In genomic region chr11:45919806-45920530, GRCh38 we compare ENCODE assay signal across 13 cellular contexts. TPM values are rescaled to one million over a fixed set of nuclear protein-coding genes. Genes with fewer than 3 reads are reported as not detected.
DNase-seq lines count a peak whose midpoint lies in the region; ATAC-seq, FAIRE-seq and TF ChIP-seq lines count a peak whose summit lies in the region.
"Had no signal": no experiment of that assay in that cellular context is flagged by ENCODE, and none has a peak within 500 bp of the region (broad histone marks: within the 10 kb centered on the region; RNA-seq: fewer than 3 reads in every experiment).

No MANE protein-coding gene starts in this region.

- TF ChIP-seq CTCF in activated B cell treated with CpG ODN at 0.5 μM for 24 hours (IDR thresholded peaks at IDR 0.05) = no peak
- no peak for TF ChIP-seq CTCF in HepG2 (CRISPR knock-in tag; IDR thresholded peaks at IDR 0.05)
- TF ChIP-seq CTCF in suprapubic skin (IDR thresholded peaks at IDR 0.05) = no peak

- no peak for TF ChIP-seq RAD21 in HepG2 (CRISPR knock-in tag; IDR thresholded peaks at IDR 0.05)

- H3K27me3 ChIP-seq in HepG2 (ENCODE audit: control insufficient read depth in 1 of 2, insufficient read depth in 2 of 2, low read length in 2 of 2) (peaks cover 0 to 1% of the 10 kb centered on the region in 2 experiments; a peak in 1 of 5 replicates), suprapubic skin (peaks cover 15% of the 10 kb centered on the region)

- peak; percentile 18 for DNase-seq in activated T-cell treated with anti-CD3 and anti-CD28 coated beads, Interleukin-2, amount 50 U/mL, for 1 hour
- DNase-seq in activated T-cell treated with anti-CD3 and anti-CD28 coated beads, Interleukin-2, amount 50 U/mL, for 48 hours = no peak
- DNase-seq in activated B cell treated with CpG ODN at 0.5 μM for 24 hours (no peak), HepG2 (ENCODE audit: low spot score) (peak; percentile 34), suprapubic skin (ENCODE audit: low spot score in 2 of 2) (peak in 1 of 2 donors; percentile 60), NCI-H226 (no peak)
- no peak for DNase-seq in activated effector memory CD4-positive, alpha-beta T cell treated with anti-CD3 and anti-CD28 coated beads, Interleukin-2, amount 50 U/mL, for 16 hours
- DNase-seq: activated CD4-positive, alpha-beta T cell treated with anti-CD3 and anti-CD28 coated beads for 48 hours; KG1 had no signal

- peaks cover 3% of the 10 kb centered on the region in 2 experiments; a peak in 3 of 5 replicates for H3K36me3 ChIP-seq in HepG2 (replicated peaks in 1 of 2; ENCODE audit: control insufficient read depth in 1 of 2, insufficient read depth in 2 of 2, low read length in 2 of 2)
- H3K36me3 ChIP-seq in suprapubic skin = peaks cover 12% of the 10 kb centered on the region

- peaks cover 12% of the 10 kb centered on the region for H3K79me2 ChIP-seq in HepG2 (ENCODE audit: insufficient read depth, low read length)

- peaks cover 77% of the 10 kb centered on the region for H3K4me1 Mint-ChIP-seq in activated B cell treated with CpG ODN at 0.5 μM for 24 hours

- no peaks in the 10 kb centered on the region for H3K27me3 Mint-ChIP-seq in activated B cell treated with CpG ODN at 0.5 μM for 24 hours

- POLR2A ChIA-PET in activated B cell treated with CpG ODN at 0.5 μM for 24 hours (lab: Charles Lee) (interaction anchor here (8.2 kb wide), 1 partner anchor 14 kb away, joined by 263 read pairs; no protein-coding TSS in a partner anchor), HepG2 (lab: Yijun Ruan, JAX) (no interaction called here)

- TF ChIP-seq EP300 in HepG2 (IDR thresholded peaks at IDR 0.05; ENCODE audit: low read depth in 2 of 2, low read length in 2 of 2) (no peak), HepG2 (CRISPR knock-in tag; IDR thresholded peaks at IDR 0.05; ENCODE audit: borderline replicate concordance) (no peak), suprapubic skin (IDR thresholded peaks at IDR 0.05) (no peak)

- H3K9me3 ChIP-seq in HepG2 (ENCODE audit: low read length) (no peaks in the 10 kb centered on the region), suprapubic skin (no peaks in the 10 kb centered on the region)

- H3K9me3 Mint-ChIP-seq in activated B cell treated with CpG ODN at 0.5 μM for 24 hours = no peaks in the 10 kb centered on the region

- H3K4me2 ChIP-seq in HepG2 (ENCODE audit: low read depth, low read length) = peak overlapping the region; percentile 91

- H3K4me3 Mint-ChIP-seq in activated B cell treated with CpG ODN at 0.5 μM for 24 hours = peak overlapping the region; percentile 78

- no peak overlapping the region for H3K27ac ChIP-seq in HepG2 (ENCODE audit: extremely low read length, insufficient read depth, low read length)
- peak overlapping the region; percentile 71 for H3K27ac ChIP-seq in suprapubic skin

- FAIRE-seq in HepG2 (lab: Jason Lieb, UNC) = no peak

- H2AFZ ChIP-seq in HepG2 (ENCODE audit: low read length) = no peak overlapping the region

- BruUV-seq in HepG2 (replicated peaks; lab: Mats Ljungman, UMichigan) = no TSS peak

- peak overlapping the region in 1 of 3 experiments; percentile 49; a peak in 2 of 6 replicates for H3K4me3 ChIP-seq in HepG2 (replicated peaks in 1 of 3; ENCODE audit: insufficient read depth in 1 of 3, low read depth in 2 of 3, low read length in 3 of 3)
- no peak overlapping the region for H3K4me3 ChIP-seq in suprapubic skin

- intact Hi-C loops in activated B cell treated with CpG ODN at 0.5 μM for 24 hours (cut with micrococcal nuclease) (loop anchor here (5.0 kb wide), 2 partner anchors 113 to 202 kb away; partner anchors contain the start of genes PHF21A and SLC35C1), HepG2 (cut with micrococcal nuclease; ENCODE audit: unreplicated experiment) (loop anchor here (5.0 kb wide), 1 partner anchor 73 kb away; the partner anchor contains the start of gene CRY2)

- ATAC-seq in activated B cell treated with CpG ODN at 0.5 μM for 24 hours (ENCODE audit: low read depth) = no peak
- ATAC-seq in HepG2 = no peak
- ATAC-seq in GM21737 (IDR thresholded peaks at IDR 0.05; ENCODE audit: unreplicated experiment) = no peak

- H3K4me1 ChIP-seq in HepG2 (ENCODE audit: insufficient read depth, low read length) (peaks cover 41% of the 10 kb centered on the region), suprapubic skin (peaks cover 62% of the 10 kb centered on the region)

- TF ChIP-seq POLR2A in HepG2 (IDR thresholded peaks at IDR 0.05; ENCODE audit: insufficient read depth in 1 of 2, low read depth in 2 of 2, low read length in 2 of 2) (no peak), suprapubic skin (IDR thresholded peaks at IDR 0.05) (no peak)

- peaks cover 40% of the 10 kb centered on the region for H3K36me3 Mint-ChIP-seq in activated B cell treated with CpG ODN at 0.5 μM for 24 hours (ENCODE audit: low read depth)

- in situ Hi-C loops in HepG2 (cut with HindIII; ENCODE audit: extremely low pct_ligation_motif_present, low pct_unique_long_range_greater_than_20kb) = no loop called here

- WGBS in HepG2 (ENCODE audit: low lambda C conversion rate) = 35% methylated on average over 10 of the region's 13 CpGs
- WGBS in suprapubic skin = 91% methylated on average over 7 of the region's 13 CpGs

- H3K27ac Mint-ChIP-seq in activated B cell treated with CpG ODN at 0.5 μM for 24 hours = peak overlapping the region; percentile 97

- CTCF ChIA-PET in activated B cell treated with CpG ODN at 0.5 μM for 24 hours (lab: Charles Lee) = no interaction called here
- CTCF ChIA-PET in HepG2 (lab: Yijun Ruan, JAX; ENCODE audit: low intra/inter-chr PET ratio, low total read pairs) = no interaction called here

- H3K9ac ChIP-seq in HepG2 (ENCODE audit: insufficient read depth, low read depth, low read length) = no peak overlapping the region; the same call in 1 of the 2 replicates

- H4K20me1 ChIP-seq in HepG2 (ENCODE audit: insufficient read depth, low read length) = no peaks in the 10 kb centered on the region

RNA-seq across cellular contexts. Expression of gene PEX16, which starts 2.3 kb away (rescaled TPM):
- 72.0 and 77.7 TPM in 2 replicates for total RNA-seq in activated B cell treated with CpG ODN at 0.5 μM for 24 hours
- total RNA-seq in HepG2 (2016; rRNA removed; fragmentation: Illumina TruSeq; extraction: Trizol) = 18.6 and 21.8 TPM in 2 replicates
- total RNA-seq in HepG2 (2016; cell fraction: cytosol; rRNA removed; fragmentation: Illumina TruSeq; extraction: Trizol; ENCODE audit: low read depth) = 11.4 and 13.9 TPM in 2 replicates
- total RNA-seq in HepG2 (2016; cell fraction: insoluble cytoplasmic fraction; rRNA removed; fragmentation: Illumina TruSeq; extraction: Trizol) = 14.6 and 24.3 TPM in 2 replicates
- 18.4 and 20.4 TPM in 2 replicates for total RNA-seq in HepG2 (2016; cell fraction: membrane; rRNA removed; fragmentation: Illumina TruSeq; extraction: Trizol)
- total RNA-seq in HepG2 (2016; cell fraction: nucleus; rRNA removed; fragmentation: Illumina TruSeq; extraction: Trizol) = 20.1 and 24.1 TPM in 2 replicates
- polyA plus RNA-seq in HepG2 (2011; rRNA removed) = 12.5 and 16.8 TPM in 2 replicates
- 13.7 and 17.1 TPM in 2 replicates for polyA plus RNA-seq in HepG2 (2011; cell fraction: cytosol; rRNA removed)
- 47.3 and 52.6 TPM in 2 replicates for polyA plus RNA-seq in HepG2 (2011; cell fraction: nucleus; rRNA removed)
- polyA plus RNA-seq in HepG2 (2012) = 10.4 and 13.1 TPM in 2 replicates
- polyA plus RNA-seq in HepG2 (2016; cell fraction: cytosol; fragmentation: Illumina TruSeq; extraction: Trizol; ENCODE audit: low read depth) = 9.0 and 11.2 TPM in 2 replicates
- polyA plus RNA-seq in HepG2 (2016; cell fraction: insoluble cytoplasmic fraction; fragmentation: Illumina TruSeq; extraction: Trizol; ENCODE audit: low read depth) = 13.3 and 13.5 TPM in 2 replicates
- polyA plus RNA-seq in HepG2 (2016; cell fraction: membrane; fragmentation: Illumina TruSeq; extraction: Trizol; ENCODE audit: low read depth) = 10.8 and 13.0 TPM in 2 replicates
- 34.9 and 44.4 TPM in 2 replicates for polyA plus RNA-seq in HepG2 (2016; cell fraction: nucleus; fragmentation: Illumina TruSeq; extraction: Trizol; ENCODE audit: insufficient read depth, low read depth)
- 19.0 and 26.5 TPM in 2 replicates for polyA minus RNA-seq in HepG2 (2011; rRNA and poly(A)+ RNA removed; ENCODE audit: low replicate concordance)
- polyA minus RNA-seq in HepG2 (2011; cell fraction: cytosol; rRNA and poly(A)+ RNA removed) = 7.1 and 8.4 TPM in 2 replicates
- 19.3 and 22.0 TPM in 2 replicates for polyA minus RNA-seq in HepG2 (2011; cell fraction: nucleus; rRNA and poly(A)+ RNA removed)
- 10 to 100 TPM; 26.8 to 40.6 (median 35.3) TPM for total RNA-seq in suprapubic skin

RNA-seq across cellular contexts. Expression of gene LARGE2, which starts 2.5 kb away (rescaled TPM):
- total RNA-seq in activated B cell treated with CpG ODN at 0.5 μM for 24 hours = 47.4 and 59.7 TPM in 2 replicates
- total RNA-seq in HepG2 (2016; rRNA removed; fragmentation: Illumina TruSeq; extraction: Trizol) = 10.0 and 21.6 TPM in 2 replicates
- 14.2 and 19.1 TPM in 2 replicates for total RNA-seq in HepG2 (2016; cell fraction: cytosol; rRNA removed; fragmentation: Illumina TruSeq; extraction: Trizol; ENCODE audit: low read depth)
- total RNA-seq in HepG2 (2016; cell fraction: insoluble cytoplasmic fraction; rRNA removed; fragmentation: Illumina TruSeq; extraction: Trizol) = 7.5 and 20.4 TPM in 2 replicates
- total RNA-seq in HepG2 (2016; cell fraction: membrane; rRNA removed; fragmentation: Illumina TruSeq; extraction: Trizol) = 31.5 and 38.0 TPM in 2 replicates
- total RNA-seq in HepG2 (2016; cell fraction: nucleus; rRNA removed; fragmentation: Illumina TruSeq; extraction: Trizol) = 12.2 and 18.7 TPM in 2 replicates
- polyA plus RNA-seq in HepG2 (2011; rRNA removed) = 8.5 and 12.5 TPM in 2 replicates
- polyA plus RNA-seq in HepG2 (2011; cell fraction: cytosol; rRNA removed) = 6.6 and 10.9 TPM in 2 replicates
- 32.4 and 37.4 TPM in 2 replicates for polyA plus RNA-seq in HepG2 (2011; cell fraction: nucleus; rRNA removed)
- 9.6 and 9.7 TPM in 2 replicates for polyA plus RNA-seq in HepG2 (2012)
- 20.1 and 23.9 TPM in 2 replicates for polyA plus RNA-seq in HepG2 (2016; cell fraction: cytosol; fragmentation: Illumina TruSeq; extraction: Trizol; ENCODE audit: low read depth)
- polyA plus RNA-seq in HepG2 (2016; cell fraction: insoluble cytoplasmic fraction; fragmentation: Illumina TruSeq; extraction: Trizol; ENCODE audit: low read depth) = 13.5 and 14.3 TPM in 2 replicates
- polyA plus RNA-seq in HepG2 (2016; cell fraction: membrane; fragmentation: Illumina TruSeq; extraction: Trizol; ENCODE audit: low read depth) = 33.6 and 37.3 TPM in 2 replicates
- polyA plus RNA-seq in HepG2 (2016; cell fraction: nucleus; fragmentation: Illumina TruSeq; extraction: Trizol; ENCODE audit: insufficient read depth, low read depth) = 50.8 and 52.9 TPM in 2 replicates
- 15.3 TPM in 1 of 2 replicates, not detected in the other for polyA minus RNA-seq in HepG2 (2011; rRNA and poly(A)+ RNA removed; ENCODE audit: low replicate concordance)
- polyA minus RNA-seq in HepG2 (2011; cell fraction: cytosol; rRNA and poly(A)+ RNA removed) = 2.2 and 5.0 TPM in 2 replicates
- 3.2 and 3.5 TPM in 2 replicates for polyA minus RNA-seq in HepG2 (2011; cell fraction: nucleus; rRNA and poly(A)+ RNA removed)
- 10 to 100 TPM; 27.2 to 47.4 (median 33.1) TPM for total RNA-seq in suprapubic skin
- total RNA-seq: G401, H4 had no signal
- polyA plus RNA-seq: AG04450 had no signal

RNA-seq across cellular contexts. Expression of gene FREY1, which starts 12.9 kb away (rescaled TPM):
- total RNA-seq in activated B cell treated with CpG ODN at 0.5 μM for 24 hours (3.9 and 4.6 TPM in 2 replicates), HepG2 (2016; rRNA removed; fragmentation: Illumina TruSeq; extraction: Trizol) (0.73 TPM in 1 of 2 replicates, not detected in the other), suprapubic skin (1 to 10 TPM in 3 of 4 donors, not detected in 1; 1.7 to 3.7 (median 1.7) TPM)
- not detected in 2 replicates for total RNA-seq in HepG2 (2016; cell fraction: cytosol; rRNA removed; fragmentation: Illumina TruSeq; extraction: Trizol; ENCODE audit: low read depth)
- total RNA-seq in HepG2 (2016; cell fraction: insoluble cytoplasmic fraction; rRNA removed; fragmentation: Illumina TruSeq; extraction: Trizol) = 0.27 and 0.52 TPM in 2 replicates
- total RNA-seq in HepG2 (2016; cell fraction: membrane; rRNA removed; fragmentation: Illumina TruSeq; extraction: Trizol) = not detected in 2 replicates
- total RNA-seq in HepG2 (2016; cell fraction: nucleus; rRNA removed; fragmentation: Illumina TruSeq; extraction: Trizol) = 1.3 TPM in 1 of 2 replicates, not detected in the other
- 0.22 and 0.44 TPM in 2 replicates for polyA plus RNA-seq in HepG2 (2011; rRNA removed)
- polyA plus RNA-seq in HepG2 (2011; cell fraction: cytosol; rRNA removed) = not detected in 2 replicates
- 2.4 and 5.3 TPM in 2 replicates for polyA plus RNA-seq in HepG2 (2011; cell fraction: nucleus; rRNA removed)
- 0.27 TPM in 1 of 2 replicates, not detected in the other for polyA plus RNA-seq in HepG2 (2012)
- not detected in 2 replicates for polyA plus RNA-seq in HepG2 (2016; cell fraction: cytosol; fragmentation: Illumina TruSeq; extraction: Trizol; ENCODE audit: low read depth)
- not detected in 2 replicates for polyA plus RNA-seq in HepG2 (2016; cell fraction: insoluble cytoplasmic fraction; fragmentation: Illumina TruSeq; extraction: Trizol; ENCODE audit: low read depth)
- not detected in 2 replicates for polyA plus RNA-seq in HepG2 (2016; cell fraction: membrane; fragmentation: Illumina TruSeq; extraction: Trizol; ENCODE audit: low read depth)
- not detected in 2 replicates for polyA plus RNA-seq in HepG2 (2016; cell fraction: nucleus; fragmentation: Illumina TruSeq; extraction: Trizol; ENCODE audit: insufficient read depth, low read depth)
- polyA minus RNA-seq in HepG2 (2011; rRNA and poly(A)+ RNA removed; ENCODE audit: low replicate concordance) = 4.0 and 13.4 TPM in 2 replicates
- polyA minus RNA-seq in HepG2 (2011; cell fraction: cytosol; rRNA and poly(A)+ RNA removed) = not detected in 2 replicates
- polyA minus RNA-seq in HepG2 (2011; cell fraction: nucleus; rRNA and poly(A)+ RNA removed) = 7.2 and 7.8 TPM in 2 replicates
- total RNA-seq: H4 had no signal
- polyA plus RNA-seq: AG04450 had no signal

RNA-seq across cellular contexts. Expression of gene MAPK8IP1, which starts 34.5 kb away (rescaled TPM):
- 1.9 and 3.4 TPM in 2 replicates for total RNA-seq in activated B cell treated with CpG ODN at 0.5 μM for 24 hours
- total RNA-seq in HepG2 (2016; rRNA removed; fragmentation: Illumina TruSeq; extraction: Trizol) = 3.0 and 4.2 TPM in 2 replicates
- total RNA-seq in HepG2 (2016; cell fraction: cytosol; rRNA removed; fragmentation: Illumina TruSeq; extraction: Trizol; ENCODE audit: low read depth) = 1.8 and 1.9 TPM in 2 replicates
- total RNA-seq in HepG2 (2016; cell fraction: insoluble cytoplasmic fraction; rRNA removed; fragmentation: Illumina TruSeq; extraction: Trizol) = 4.1 and 4.2 TPM in 2 replicates
- 4.9 and 5.4 TPM in 2 replicates for total RNA-seq in HepG2 (2016; cell fraction: membrane; rRNA removed; fragmentation: Illumina TruSeq; extraction: Trizol)
- 2.2 and 2.8 TPM in 2 replicates for total RNA-seq in HepG2 (2016; cell fraction: nucleus; rRNA removed; fragmentation: Illumina TruSeq; extraction: Trizol)
- 2.2 and 3.1 TPM in 2 replicates for polyA plus RNA-seq in HepG2 (2011; rRNA removed)
- polyA plus RNA-seq in HepG2 (2011; cell fraction: cytosol; rRNA removed) = 2.2 and 3.1 TPM in 2 replicates
- polyA plus RNA-seq in HepG2 (2011; cell fraction: nucleus; rRNA removed) = 5.3 and 6.8 TPM in 2 replicates
- 1.2 and 1.9 TPM in 2 replicates for polyA plus RNA-seq in HepG2 (2012)
- 2.5 and 2.9 TPM in 2 replicates for polyA plus RNA-seq in HepG2 (2016; cell fraction: cytosol; fragmentation: Illumina TruSeq; extraction: Trizol; ENCODE audit: low read depth)
- polyA plus RNA-seq in HepG2 (2016; cell fraction: insoluble cytoplasmic fraction; fragmentation: Illumina TruSeq; extraction: Trizol; ENCODE audit: low read depth) = 4.7 and 5.0 TPM in 2 replicates
- polyA plus RNA-seq in HepG2 (2016; cell fraction: membrane; fragmentation: Illumina TruSeq; extraction: Trizol; ENCODE audit: low read depth) = 5.4 and 6.2 TPM in 2 replicates
- 5.6 and 7.4 TPM in 2 replicates for polyA plus RNA-seq in HepG2 (2016; cell fraction: nucleus; fragmentation: Illumina TruSeq; extraction: Trizol; ENCODE audit: insufficient read depth, low read depth)
- 1.2 and 6.3 TPM in 2 replicates for polyA minus RNA-seq in HepG2 (2011; rRNA and poly(A)+ RNA removed; ENCODE audit: low replicate concordance)
- 2.4 TPM in 2 replicates for polyA minus RNA-seq in HepG2 (2011; cell fraction: cytosol; rRNA and poly(A)+ RNA removed)
- polyA minus RNA-seq in HepG2 (2011; cell fraction: nucleus; rRNA and poly(A)+ RNA removed) = 1.2 TPM in 2 replicates
- 1 to 10 TPM; 3.6 to 8.0 (median 4.5) TPM for total RNA-seq in suprapubic skin

Comparison
In these comparisons a context has a peak if more than half of its experiments do, and no peak if none do; other contexts are left out.
1. DNase-seq: peak in activated T-cell treated with anti-CD3 and anti-CD28 coated beads, Interleukin-2, amount 50 U/mL, for 1 hour (single experiment) and HepG2 (single experiment); none in activated T-cell treated with anti-CD3 and anti-CD28 coated beads, Interleukin-2, amount 50 U/mL, for 48 hours (0 of 2), activated B cell treated with CpG ODN at 0.5 μM for 24 hours (single experiment), NCI-H226 (single experiment) and activated effector memory CD4-positive, alpha-beta T cell treated with anti-CD3 and anti-CD28 coated beads, Interleukin-2, amount 50 U/mL, for 16 hours (single experiment).